In genomic region chr3:128398586-128398985, GRCh38 we compare ENCODE assay signal across 30 cellular contexts.
"Had no signal": no experiment of that assay in that cellular context is flagged by ENCODE, and none has a peak within 500 bp of the region (broad histone marks: within the 10 kb centered on the region; RNA-seq: fewer than 3 reads in every experiment).

No MANE protein-coding gene starts in this region.

- H3K4me3 Mint-ChIP-seq: activated naive CD8-positive, alpha-beta T cell; central memory CD8-positive, alpha-beta T cell; dendritic cell treated with granulocyte-macrophage colony-stimulating factor and Interleukin-4, amounts not matched to agents 40 ng/mL and 50 ng/mL, for 4 days; natural killer cell treated with Interleukin-12 subunit alpha and Interleukin-12 subunit beta and Interleukin-15 and Interleukin-18, amount 100 ng/mL, for 72 hours; stimulated activated naive B cell treated with anti-CD40 and anti-IgM and Interleukin-4, amounts not matched to agents 10 μg/mL and 1 μg/mL and 100 μg/mL, for 72 hours; T-helper 2 cell treated with Interferon-gamma antibody and Interleukin-4, amounts not matched to agents 5 μg/mL and 100 μg/mL, for 36 hours had no signal

- H3K27me3 Mint-ChIP-seq: activated naive CD8-positive, alpha-beta T cell; central memory CD8-positive, alpha-beta T cell; dendritic cell treated with granulocyte-macrophage colony-stimulating factor and Interleukin-4, amounts not matched to agents 40 ng/mL and 50 ng/mL, for 4 days; natural killer cell treated with Interleukin-12 subunit alpha and Interleukin-12 subunit beta and Interleukin-15 and Interleukin-18, amount 100 ng/mL, for 72 hours; stimulated activated naive B cell treated with anti-CD40 and anti-IgM and Interleukin-4, amounts not matched to agents 10 μg/mL and 1 μg/mL and 100 μg/mL, for 72 hours had no signal

- H3K36me3 ChIP-seq: left ventricle myocardium inferior, pancreas, right atrium auricular region, stomach, thyroid gland, upper lobe of left lung, vagina had no signal

- H3K4me3 ChIP-seq: left ventricle myocardium inferior, lung, mucosa of descending colon, pancreas, psoas muscle, right atrium auricular region, stomach, thyroid gland, upper lobe of left lung, vagina had no signal

- H3K4me1 ChIP-seq: thyroid gland, vagina had no signal

- H3K27me3 ChIP-seq: pancreas, right atrium auricular region, stomach, thyroid gland, upper lobe of left lung, vagina had no signal

- H3K27ac Mint-ChIP-seq: activated naive CD8-positive, alpha-beta T cell; dendritic cell treated with granulocyte-macrophage colony-stimulating factor and Interleukin-4, amounts not matched to agents 40 ng/mL and 50 ng/mL, for 4 days; natural killer cell treated with Interleukin-12 subunit alpha and Interleukin-12 subunit beta and Interleukin-15 and Interleukin-18, amount 100 ng/mL, for 72 hours; stimulated activated naive B cell treated with anti-CD40 and anti-IgM and Interleukin-4, amounts not matched to agents 10 μg/mL and 1 μg/mL and 100 μg/mL, for 72 hours had no signal

- ATAC-seq: activated CD4-positive, CD25-positive, alpha-beta regulatory T cell treated with anti-CD3 and anti-CD28 coated beads, Interleukin-2, amount 50 U/mL, for 24 hours; mucosa of descending colon; pancreas; psoas muscle; stimulated activated naive B cell treated with anti-CD40 and anti-IgM and Interleukin-4, amounts not matched to agents 10 μg/mL and 1 μg/mL and 100 μg/mL, for 72 hours had no signal

- H3K9me3 Mint-ChIP-seq: central memory CD8-positive, alpha-beta T cell; dendritic cell treated with granulocyte-macrophage colony-stimulating factor and Interleukin-4, amounts not matched to agents 40 ng/mL and 50 ng/mL, for 4 days; natural killer cell treated with Interleukin-12 subunit alpha and Interleukin-12 subunit beta and Interleukin-15 and Interleukin-18, amount 100 ng/mL, for 72 hours; stimulated activated naive B cell treated with anti-CD40 and anti-IgM and Interleukin-4, amounts not matched to agents 10 μg/mL and 1 μg/mL and 100 μg/mL, for 72 hours; T-helper 2 cell treated with Interferon-gamma antibody and Interleukin-4, amounts not matched to agents 5 μg/mL and 100 μg/mL, for 36 hours had no signal

- H3K27ac ChIP-seq: left ventricle myocardium inferior, pancreas, psoas muscle, right atrium auricular region, stomach, thyroid gland, upper lobe of left lung, vagina had no signal

- DNase-seq: activated CD4-positive, alpha-beta T cell treated with anti-CD3 and anti-CD28 coated beads for 48 hours; activated CD4-positive, alpha-beta T cell treated with anti-CD3 and anti-CD28 coated beads, Interleukin-2, amount 50 U/mL, for 48 hours; activated CD8-positive, alpha-beta memory T cell treated with anti-CD3 and anti-CD28 coated beads for 24 hours; activated effector memory CD4-positive, alpha-beta T cell treated with Interleukin-2 at 50 U/mL for 16 hours; activated naive CD4-positive, alpha-beta T cell treated with Interleukin-2 at 50 U/mL for 16 hours; anterior cingulate cortex; effector CD8-positive, alpha-beta T cell; erythroblast; head of caudate nucleus; hypothalamus; left ventricle myocardium inferior; mucosa of descending colon; psoas muscle; stimulated activated CD4-positive, alpha-beta T cell treated with anti-CD3 and anti-CD28 coated beads, Interleukin-15, amount 100 ng/mL, for 24 hours; stimulated activated CD4-positive, alpha-beta T cell treated with anti-CD3 and anti-CD28 coated beads, Interleukin-2, amount 100 ng/mL, for 24 hours; stimulated activated naive B cell treated with anti-CD40 and anti-IgM and Interleukin-4, amounts not matched to agents 10 μg/mL and 1 μg/mL and 100 μg/mL, for 72 hours; stomach; T-helper 1 cell; thyroid gland; upper lobe of left lung had no signal

- H3K9me3 ChIP-seq: left ventricle myocardium inferior, mucosa of descending colon, pancreas, psoas muscle, right atrium auricular region, stomach, thyroid gland, upper lobe of left lung, vagina had no signal

- H3K36me3 Mint-ChIP-seq: natural killer cell treated with Interleukin-12 subunit alpha and Interleukin-12 subunit beta and Interleukin-15 and Interleukin-18, amount 100 ng/mL, for 72 hours had no signal

- H3K4me1 Mint-ChIP-seq: stimulated activated naive B cell treated with anti-CD40 and anti-IgM and Interleukin-4, amounts not matched to agents 10 μg/mL and 1 μg/mL and 100 μg/mL, for 72 hours had no signal
